ENCODE assay signal across 8 cellular contexts in genomic region chr4:13627606-13628301, GRCh38. TPM values are rescaled to one million over a fixed set of nuclear protein-coding genes. Genes with fewer than 3 reads are reported as not detected.
A peak's percentile ranks its signal among the peaks of the same experiment; 100 is the strongest.
DNase-seq lines count a peak whose midpoint lies in the region; ATAC-seq, FAIRE-seq and TF ChIP-seq lines count a peak whose summit lies in the region.

BOD1L1 (minus strand) TSS chr4:13627725; CDS start chr4:13627587, 138 bp downstream.

- peak within 1 kb of the TSS; percentile 85 to 94 (median 90) for H3K27ac ChIP-seq in pancreas
- peak within 1 kb of the TSS; percentile 91 to 95 for H3K27ac ChIP-seq in tibial artery

- peak within 1 kb of the TSS; percentile 98 for H3K27ac Mint-ChIP-seq in activated naive CD8-positive, alpha-beta T cell

- ATAC-seq in HG02571 (IDR thresholded peaks at IDR 0.05; ENCODE audit: unreplicated experiment) (peak; percentile 94), Right ventricle myocardium superior (ENCODE audit: poor library complexity) (peak; percentile 98), pancreas (peak; percentile 98 to 99 (median 98))

- DNase-seq in GM10266 (ENCODE audit: extremely low spot score) (peak; percentile 93), NB4 (ENCODE audit: low read depth) (peak; percentile 97), SKM-1 (lab: John Stamatoyannopoulos, UW; ENCODE audit: unreplicated experiment) (peak; percentile 98), Right ventricle myocardium superior (peak; percentile 93), pancreas (peak; percentile 81 to 96 (median 91)), tibial artery (peak; percentile 85 to 93)

- no peaks in the 10 kb centered on the region for H3K27me3 ChIP-seq in pancreas
- H3K27me3 ChIP-seq in tibial artery = no peaks in the 10 kb centered on the region

- peak within 1 kb of the TSS; percentile 99 for H3K4me3 Mint-ChIP-seq in activated naive CD8-positive, alpha-beta T cell

- H3K27me3 Mint-ChIP-seq in activated naive CD8-positive, alpha-beta T cell = no peaks in the 10 kb centered on the region

- H3K9me3 ChIP-seq in pancreas (no peaks in the 10 kb centered on the region), tibial artery (no peaks in the 10 kb centered on the region)

- peak within 1 kb of the TSS; percentile 98 for H3K4me3 ChIP-seq in NB4 (ENCODE audit: low read depth, low read length)
- peak within 1 kb of the TSS; percentile 33 to 86 (median 50) for H3K4me3 ChIP-seq in pancreas
- H3K4me3 ChIP-seq in tibial artery = peak within 1 kb of the TSS; percentile 80 to 93

- no peaks in the 10 kb centered on the region for H3K36me3 ChIP-seq in pancreas
- no peaks in the 10 kb centered on the region for H3K36me3 ChIP-seq in tibial artery

- H3K4me1 Mint-ChIP-seq in activated naive CD8-positive, alpha-beta T cell (ENCODE audit: low read depth) = peaks cover 42% of the 10 kb centered on the region

- intact Hi-C loops in Right ventricle myocardium superior (cut with DNase I) (no loop called here), pancreas (cut with DNase I) (no loop called here), tibial artery (cut with DNase I; ENCODE audit: low total_unique reads) (loop anchor here (10.0 kb wide), 1 partner anchor 143 kb away; the partner anchor contains the start of gene RAB28)

- TF ChIP-seq POLR2A in NB4 (IDR thresholded peaks at IDR 0.05; ENCODE audit: extremely low read depth, insufficient read length) = peak; percentile 84

- 0% methylated on average over 52 to 55 of the region's 55 CpGs for WGBS in pancreas, 2 donors

- TF ChIP-seq CTCF in GM10266 (IDR thresholded peaks at IDR 0.05; ENCODE audit: control insufficient read depth, insufficient read depth, low read depth, missing control alignments) = peak; percentile 68
- peak; percentile 45 for TF ChIP-seq CTCF in NB4 (IDR thresholded peaks at IDR 0.05; ENCODE audit: low read depth, low read length)
- peak in 2 of 4 donors; percentile 11 to 15 for TF ChIP-seq CTCF in pancreas (IDR thresholded peaks at IDR 0.05)
- peak; percentile 35 to 40 for TF ChIP-seq CTCF in tibial artery (IDR thresholded peaks at IDR 0.05)

- peaks cover 0 to 17% (median 16%) of the 10 kb centered on the region in 3 donors for H3K4me1 ChIP-seq in pancreas
- H3K4me1 ChIP-seq in tibial artery = peaks cover 0 to 33% (median 17%) of the 10 kb centered on the region in 4 donors

- FAIRE-seq in pancreas (lab: Jason Lieb, UNC) = no peak

- no peaks in the 10 kb centered on the region for H3K9me3 Mint-ChIP-seq in activated naive CD8-positive, alpha-beta T cell (ENCODE audit: low read depth)

- H3K36me3 Mint-ChIP-seq in activated naive CD8-positive, alpha-beta T cell = no peaks in the 10 kb centered on the region

RNA-seq across cellular contexts. Expression of gene BOD1L1, which starts in this region (rescaled TPM):
- total RNA-seq in Right ventricle myocardium superior (15.8 TPM), pancreas (10 to 100 TPM in 4 of 6 donors, 1 to 10 TPM in 2; 8.4 to 18.4 (median 12.1) TPM)
- 1 to 10 TPM; 6.5 to 9.3 TPM for polyA plus RNA-seq in pancreas

Comparison
In these comparisons a context has a peak if more than half of its experiments do, and no peak if none do; other contexts are left out.
1. Peak in every context shown above with its lines: DNase-seq, ATAC-seq, H3K4me3 ChIP-seq and H3K27ac ChIP-seq.